25 cellular contexts compared by ENCODE assay signal in the genomic region with DNA sequence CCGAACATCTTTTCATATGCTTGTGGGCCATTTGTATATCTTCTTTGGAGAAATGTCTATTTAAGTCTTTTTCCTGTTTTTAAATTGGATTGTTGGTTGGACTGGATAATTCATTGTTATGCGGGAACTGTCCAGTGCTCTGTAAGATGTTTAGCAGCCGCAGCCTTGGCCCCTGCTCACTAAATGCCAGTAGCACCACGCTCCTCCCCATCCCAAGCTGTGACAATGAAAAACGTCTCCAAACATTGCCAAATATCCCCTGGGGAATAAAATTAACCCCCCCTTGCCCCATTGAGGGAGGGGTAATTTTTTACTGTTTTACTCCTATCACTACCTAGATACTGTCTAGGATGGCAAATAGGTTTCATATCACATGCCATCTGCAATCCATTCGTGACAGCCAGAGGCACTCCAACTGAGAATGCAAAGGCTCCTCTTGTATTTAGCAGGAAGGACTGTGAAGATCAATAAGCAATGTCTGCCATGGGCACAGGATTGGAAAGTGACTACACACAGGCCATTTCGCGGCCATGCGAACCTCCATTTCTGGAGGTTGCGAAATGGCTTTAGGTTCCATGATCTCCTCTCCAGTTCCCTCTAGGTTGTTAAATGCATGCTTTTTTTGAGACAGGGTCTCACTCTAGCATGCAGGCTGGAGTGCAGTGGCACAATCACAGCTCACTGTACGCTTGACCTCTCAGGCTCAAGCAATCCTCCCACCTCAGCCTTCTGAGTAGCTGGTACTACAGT. TPM values are rescaled to one million over a fixed set of nuclear protein-coding genes. Genes with fewer than 3 reads are reported as not detected.
DNase-seq lines count a peak whose midpoint lies in the region; ATAC-seq, FAIRE-seq and TF ChIP-seq lines count a peak whose summit lies in the region.
"Had no signal": no experiment of that assay in that cellular context is flagged by ENCODE, and none has a peak within 500 bp of the region (broad histone marks: within the 10 kb centered on the region; RNA-seq: fewer than 3 reads in every experiment).

No MANE protein-coding gene starts in this region.

- no peak overlapping the region for H3K27ac ChIP-seq in HepG2 (ENCODE audit: extremely low read length, insufficient read depth, low read length)
- no peak overlapping the region for H3K27ac ChIP-seq in right lobe of liver
- H3K27ac ChIP-seq in K562 (ENCODE audit: extremely low read depth, low read depth, low read length): no peak overlapping the region
- H3K27ac ChIP-seq: HL-60 had no signal

- no peaks in the 10 kb centered on the region for H3K9me1 ChIP-seq in K562 (ENCODE audit: control insufficient read depth, insufficient read depth, low read length)

- CTCF ChIA-PET in HepG2 (lab: Yijun Ruan, JAX; ENCODE audit: low intra/inter-chr PET ratio, low total read pairs) (no interaction called here), K562 (lab: Yijun Ruan, JAX; ENCODE audit: low intra/inter-chr PET ratio) (no interaction called here)

- H4K20me1 ChIP-seq in HepG2 (ENCODE audit: insufficient read depth, low read length): no peaks in the 10 kb centered on the region
- no peaks in the 10 kb centered on the region for H4K20me1 ChIP-seq in K562 (replicated peaks; ENCODE audit: control insufficient read depth, insufficient read depth, low read length)

- TF ChIP-seq RAD21 in HepG2 (CRISPR knock-in tag; IDR thresholded peaks at IDR 0.05) (no peak), K562 (CRISPR knock-in tag; conservative IDR thresholded peaks at IDR 0.05 in 1 of 2, IDR thresholded peaks at IDR 0.05 in 1 of 2) (no peak)

- POLR2A ChIA-PET in HepG2 (lab: Yijun Ruan, JAX) (no interaction called here), K562 (lab: Yijun Ruan, JAX) (no interaction called here)

- FAIRE-seq in HepG2 (lab: Jason Lieb, UNC) (no peak), K562 (lab: Jason Lieb, UNC) (no peak)
- FAIRE-seq: A204.1, G401.6, GM12891, GM19239 had no signal

- H3K4me2 ChIP-seq in HepG2 (ENCODE audit: low read depth, low read length) (no peak overlapping the region), K562 (ENCODE audit: insufficient read depth, low read length) (no peak overlapping the region)

- no peak overlapping the region for H3K4me3 ChIP-seq in HepG2 (replicated peaks in 1 of 3; ENCODE audit: insufficient read depth in 1 of 3, low read depth in 2 of 3, low read length in 3 of 3)
- no peak overlapping the region for H3K4me3 ChIP-seq in right lobe of liver
- no peak overlapping the region for H3K4me3 ChIP-seq in K562
- H3K4me3 ChIP-seq: HAP-1 had no signal

- H3K79me2 ChIP-seq in HepG2 (ENCODE audit: insufficient read depth, low read length): no peaks in the 10 kb centered on the region
- no peaks in the 10 kb centered on the region for H3K79me2 ChIP-seq in K562 (ENCODE audit: control insufficient read depth, insufficient read depth, low read length)

- BruUV-seq in HepG2 (replicated peaks; lab: Mats Ljungman, UMichigan) (no TSS peak), K562 (replicated peaks; lab: Mats Ljungman, UMichigan) (no TSS peak)

- TF ChIP-seq POLR2A in HepG2 (IDR thresholded peaks at IDR 0.05; ENCODE audit: insufficient read depth in 1 of 2, low read depth in 2 of 2, low read length in 2 of 2): no peak
- no peak for TF ChIP-seq POLR2A in right lobe of liver (IDR thresholded peaks at IDR 0.05)
- TF ChIP-seq POLR2A in K562 (conservative IDR thresholded peaks at IDR 0.05): no peak

- H2AFZ ChIP-seq in HepG2 (ENCODE audit: low read length) (no peak overlapping the region), K562 (ENCODE audit: low read depth, low read length) (no peak overlapping the region)

- H3K9me3 ChIP-seq in HepG2 (ENCODE audit: low read length) (no peaks in the 10 kb centered on the region), right lobe of liver (no peaks in the 10 kb centered on the region), K562 (replicated peaks; ENCODE audit: control insufficient read depth, insufficient read depth, low read depth, low read length) (no peaks in the 10 kb centered on the region)
- H3K9me3 ChIP-seq: BE2C had no signal

- TF ChIP-seq CTCF in HepG2 (CRISPR knock-in tag; IDR thresholded peaks at IDR 0.05) (no peak), right lobe of liver (IDR thresholded peaks at IDR 0.05) (no peak), K562 (IDR thresholded peaks at IDR 0.05 in 2 of 3, conservative IDR thresholded peaks at IDR 0.05 in 1 of 3; ENCODE audit: insufficient read depth in 2 of 3, low read depth in 1 of 3, low read length in 3 of 3) (no peak)

- WGBS in HepG2 (ENCODE audit: low lambda C conversion rate): 62% methylated on average over 11 of the region's 11 CpGs
- 79% methylated on average over 10 of the region's 11 CpGs for WGBS in right lobe of liver (ENCODE audit: insufficient coverage, low coverage, low lambda C conversion rate, missing lambda C conversion rate)
- 25% methylated on average over 11 of the region's 11 CpGs for WGBS in K562 (ENCODE audit: insufficient coverage, low coverage, missing lambda C conversion rate)

- H3K36me3 ChIP-seq in HepG2 (replicated peaks in 1 of 2; ENCODE audit: control insufficient read depth in 1 of 2, insufficient read depth in 2 of 2, low read length in 2 of 2) (no peaks in the 10 kb centered on the region), right lobe of liver (no peaks in the 10 kb centered on the region), K562 (ENCODE audit: control insufficient read depth, insufficient read depth, low read length) (no peaks in the 10 kb centered on the region)
- H3K36me3 ChIP-seq: BE2C, HAP-1 had no signal

- intact Hi-C loops in HepG2 (cut with micrococcal nuclease; ENCODE audit: unreplicated experiment): no loop called here
- intact Hi-C loops in right lobe of liver (cut with DNase I): no loop called here
- intact Hi-C loops in K562 (cut with micrococcal nuclease): no loop called here

- H3K4me1 ChIP-seq in HepG2 (ENCODE audit: insufficient read depth, low read length) (no peaks in the 10 kb centered on the region), right lobe of liver (no peaks in the 10 kb centered on the region), K562 (replicated peaks in 1 of 2; ENCODE audit: control insufficient read depth in 2 of 2, insufficient read depth in 2 of 2, low read length in 2 of 2) (peaks cover 0 to 8% of the 10 kb centered on the region in 2 experiments; a peak in 1 of 5 replicates)
- H3K4me1 ChIP-seq: BE2C, HAP-1 had no signal

- TF ChIP-seq EP300 in HepG2 (IDR thresholded peaks at IDR 0.05; ENCODE audit: low read depth in 2 of 2, low read length in 2 of 2): no peak
- no peak for TF ChIP-seq EP300 in HepG2 (CRISPR knock-in tag; IDR thresholded peaks at IDR 0.05; ENCODE audit: borderline replicate concordance)
- no peak for TF ChIP-seq EP300 in K562 (IDR thresholded peaks at IDR 0.05; ENCODE audit: low read length)

- in situ Hi-C loops in HepG2 (cut with HindIII; ENCODE audit: extremely low pct_ligation_motif_present, low pct_unique_long_range_greater_than_20kb) (no loop called here), K562 (cut with MboI) (no loop called here)

- H3K9ac ChIP-seq in HepG2 (ENCODE audit: insufficient read depth, low read depth, low read length): no peak overlapping the region
- no peak overlapping the region for H3K9ac ChIP-seq in K562 (ENCODE audit: insufficient read depth in 1 of 2, low read depth in 2 of 2, low read length in 2 of 2)

- ATAC-seq in HepG2 (no peak), right lobe of liver (no peak), K562 (no peak), HG03135 (IDR thresholded peaks at IDR 0.05; ENCODE audit: unreplicated experiment) (no peak)

- DNase-seq in HepG2 (ENCODE audit: low spot score) (no peak), right lobe of liver (no peak), K562 (ENCODE audit: extremely low read depth in 1 of 4, low spot score in 3 of 4) (no peak), left kidney (ENCODE audit: low read depth, low spot score) (peak; percentile 29)
- DNase-seq in activated naive CD4-positive, alpha-beta T cell treated with Interleukin-2 at 50 U/mL for 16 hours: no peak
- DNase-seq: ACHN; BE2C; C1 segment of cervical spinal cord; CD4-positive, CD25-positive, alpha-beta regulatory T cell; CD8-positive, alpha-beta memory T cell; COR-L47; DMS 273 treated with DMSO at 0.1 percent for 48 hours; DMS53; DND-41; EL had no signal

- peaks cover 5 to 46% of the 10 kb centered on the region in 2 experiments; a peak in 4 of 5 replicates for H3K27me3 ChIP-seq in HepG2 (ENCODE audit: control insufficient read depth in 1 of 2, insufficient read depth in 2 of 2, low read length in 2 of 2)
- no peaks in the 10 kb centered on the region for H3K27me3 ChIP-seq in right lobe of liver
- H3K27me3 ChIP-seq in K562 (ENCODE audit: control insufficient read depth in 2 of 2, insufficient read depth in 2 of 2, low read length in 2 of 2): peaks cover 6 to 49% of the 10 kb centered on the region in 2 experiments; a peak in 3 of 5 replicates
- H3K27me3 ChIP-seq: BE2C had no signal

RNA-seq across cellular contexts. Expression of a gene that starts 9.3 kb away (rescaled TPM):
- not detected in 2 replicates for total RNA-seq in HepG2 (2016; rRNA removed; fragmentation: Illumina TruSeq; extraction: Trizol)
- not detected in 2 replicates for total RNA-seq in HepG2 (2016; cell fraction: cytosol; rRNA removed; fragmentation: Illumina TruSeq; extraction: Trizol; ENCODE audit: low read depth)
- not detected in 2 replicates for total RNA-seq in HepG2 (2016; cell fraction: insoluble cytoplasmic fraction; rRNA removed; fragmentation: Illumina TruSeq; extraction: Trizol)
- not detected in 2 replicates for total RNA-seq in HepG2 (2016; cell fraction: membrane; rRNA removed; fragmentation: Illumina TruSeq; extraction: Trizol)
- not detected in 2 replicates for total RNA-seq in HepG2 (2016; cell fraction: nucleus; rRNA removed; fragmentation: Illumina TruSeq; extraction: Trizol)
- polyA plus RNA-seq in HepG2 (2011; rRNA removed): not detected in 2 replicates
- not detected in 2 replicates for polyA plus RNA-seq in HepG2 (2011; cell fraction: cytosol; rRNA removed)
- not detected in 2 replicates for polyA plus RNA-seq in HepG2 (2011; cell fraction: nucleus; rRNA removed)
- not detected in 2 replicates for polyA plus RNA-seq in HepG2 (2012)
- polyA plus RNA-seq in HepG2 (2016; cell fraction: cytosol; fragmentation: Illumina TruSeq; extraction: Trizol; ENCODE audit: low read depth): not detected in 2 replicates
- not detected in 2 replicates for polyA plus RNA-seq in HepG2 (2016; cell fraction: insoluble cytoplasmic fraction; fragmentation: Illumina TruSeq; extraction: Trizol; ENCODE audit: low read depth)
- polyA plus RNA-seq in HepG2 (2016; cell fraction: membrane; fragmentation: Illumina TruSeq; extraction: Trizol; ENCODE audit: low read depth): not detected in 2 replicates
- not detected in 2 replicates for polyA plus RNA-seq in HepG2 (2016; cell fraction: nucleus; fragmentation: Illumina TruSeq; extraction: Trizol; ENCODE audit: insufficient read depth, low read depth)
- polyA minus RNA-seq in HepG2 (2011; rRNA and poly(A)+ RNA removed; ENCODE audit: low replicate concordance): 0.44 TPM in 1 of 2 replicates, not detected in the other
- not detected in 2 replicates for polyA minus RNA-seq in HepG2 (2011; cell fraction: cytosol; rRNA and poly(A)+ RNA removed)
- polyA minus RNA-seq in HepG2 (2011; cell fraction: nucleus; rRNA and poly(A)+ RNA removed): not detected in 2 replicates
- total RNA-seq in right lobe of liver: 1 to 10 TPM in 1 of 6 experiments, under 1 TPM in 5; 0.11 to 1.6 (median 0.54) TPM
- not detected in 2 replicates for total RNA-seq in K562 (2011; cell fraction: chromatin; rRNA removed; ENCODE audit: low replicate concordance)
- total RNA-seq in K562 (2011; cell fraction: nucleolus; rRNA removed): not detected in 2 replicates
- not detected in 2 replicates for total RNA-seq in K562 (2011; cell fraction: nucleoplasm; rRNA removed)
- not detected in 2 replicates for total RNA-seq in K562 (2014; rRNA removed)
- not detected in 2 replicates for total RNA-seq in K562 (2014; rRNA removed; fragmentation: Illumina TruSeq; extraction: Trizol)
- not detected in 2 replicates for total RNA-seq in K562 (2015; rRNA removed; fragmentation: Illumina TruSeq; extraction: Trizol)
- not detected in 2 replicates for total RNA-seq in K562 (2021)
- 0.11 TPM in 1 of 2 replicates, not detected in the other for polyA plus RNA-seq in K562 (2011; rRNA removed)
- not detected in 2 replicates for polyA plus RNA-seq in K562 (2011; cell fraction: cytosol; rRNA removed)
- polyA plus RNA-seq in K562 (2011; cell fraction: nucleus; rRNA removed): 0.21 and 0.29 TPM in 2 replicates
- 0.01 and 0.03 TPM in 2 replicates for polyA plus RNA-seq in K562 (2012)
- polyA plus RNA-seq in K562 (2014; fragmentation: Illumina TruSeq; extraction: Trizol): not detected in 2 replicates
- not detected for polyA plus RNA-seq in K562 (2014; fragmentation: Nextera tagmentation; extraction: Ambion mirVana)
- polyA plus RNA-seq in K562 (2014; rRNA removed): not detected in 2 replicates
- not detected in 2 replicates for polyA minus RNA-seq in K562 (2011; rRNA and poly(A)+ RNA removed)
- polyA minus RNA-seq in K562 (2011; cell fraction: cytosol; rRNA and poly(A)+ RNA removed): not detected in 2 replicates
- polyA minus RNA-seq in K562 (2011; cell fraction: nucleus; rRNA and poly(A)+ RNA removed): not detected in 2 replicates
- polyA plus RNA-seq: IgD-negative memory B cell had no signal

RNA-seq across cellular contexts. Expression of a gene that starts 23.9 kb away (rescaled TPM):
- not detected in 2 replicates for total RNA-seq in HepG2 (2016; rRNA removed; fragmentation: Illumina TruSeq; extraction: Trizol)
- not detected in 2 replicates for total RNA-seq in HepG2 (2016; cell fraction: cytosol; rRNA removed; fragmentation: Illumina TruSeq; extraction: Trizol; ENCODE audit: low read depth)
- total RNA-seq in HepG2 (2016; cell fraction: insoluble cytoplasmic fraction; rRNA removed; fragmentation: Illumina TruSeq; extraction: Trizol): not detected in 2 replicates
- not detected in 2 replicates for total RNA-seq in HepG2 (2016; cell fraction: membrane; rRNA removed; fragmentation: Illumina TruSeq; extraction: Trizol)
- not detected in 2 replicates for total RNA-seq in HepG2 (2016; cell fraction: nucleus; rRNA removed; fragmentation: Illumina TruSeq; extraction: Trizol)
- not detected in 2 replicates for polyA plus RNA-seq in HepG2 (2011; rRNA removed)
- polyA plus RNA-seq in HepG2 (2011; cell fraction: cytosol; rRNA removed): not detected in 2 replicates
- polyA plus RNA-seq in HepG2 (2011; cell fraction: nucleus; rRNA removed): not detected in 2 replicates
- not detected in 2 replicates for polyA plus RNA-seq in HepG2 (2012)
- polyA plus RNA-seq in HepG2 (2016; cell fraction: cytosol; fragmentation: Illumina TruSeq; extraction: Trizol; ENCODE audit: low read depth): not detected in 2 replicates
- not detected in 2 replicates for polyA plus RNA-seq in HepG2 (2016; cell fraction: insoluble cytoplasmic fraction; fragmentation: Illumina TruSeq; extraction: Trizol; ENCODE audit: low read depth)
- not detected in 2 replicates for polyA plus RNA-seq in HepG2 (2016; cell fraction: membrane; fragmentation: Illumina TruSeq; extraction: Trizol; ENCODE audit: low read depth)
- not detected in 2 replicates for polyA plus RNA-seq in HepG2 (2016; cell fraction: nucleus; fragmentation: Illumina TruSeq; extraction: Trizol; ENCODE audit: insufficient read depth, low read depth)
- polyA minus RNA-seq in HepG2 (2011; rRNA and poly(A)+ RNA removed; ENCODE audit: low replicate concordance): 0.09 TPM in 1 of 2 replicates, not detected in the other
- polyA minus RNA-seq in HepG2 (2011; cell fraction: cytosol; rRNA and poly(A)+ RNA removed): not detected in 2 replicates
- polyA minus RNA-seq in HepG2 (2011; cell fraction: nucleus; rRNA and poly(A)+ RNA removed): not detected in 2 replicates
- total RNA-seq in right lobe of liver: not detected
- 0.16 TPM in 1 of 2 replicates, not detected in the other for total RNA-seq in K562 (2011; cell fraction: chromatin; rRNA removed; ENCODE audit: low replicate concordance)
- total RNA-seq in K562 (2011; cell fraction: nucleolus; rRNA removed): not detected in 2 replicates
- not detected in 2 replicates for total RNA-seq in K562 (2011; cell fraction: nucleoplasm; rRNA removed)
- total RNA-seq in K562 (2014; rRNA removed): not detected in 2 replicates
- total RNA-seq in K562 (2014; rRNA removed; fragmentation: Illumina TruSeq; extraction: Trizol): not detected in 2 replicates
- total RNA-seq in K562 (2015; rRNA removed; fragmentation: Illumina TruSeq; extraction: Trizol): not detected in 2 replicates
- total RNA-seq in K562 (2021): not detected in 2 replicates
- polyA plus RNA-seq in K562 (2011; rRNA removed): not detected in 2 replicates
- polyA plus RNA-seq in K562 (2011; cell fraction: cytosol; rRNA removed): not detected in 2 replicates
- polyA plus RNA-seq in K562 (2011; cell fraction: nucleus; rRNA removed): not detected in 2 replicates
- polyA plus RNA-seq in K562 (2012): not detected in 2 replicates
- not detected in 2 replicates for polyA plus RNA-seq in K562 (2014; fragmentation: Illumina TruSeq; extraction: Trizol)
- not detected for polyA plus RNA-seq in K562 (2014; fragmentation: Nextera tagmentation; extraction: Ambion mirVana)
- not detected in 2 replicates for polyA plus RNA-seq in K562 (2014; rRNA removed)
- not detected in 2 replicates for polyA minus RNA-seq in K562 (2011; rRNA and poly(A)+ RNA removed)
- not detected in 2 replicates for polyA minus RNA-seq in K562 (2011; cell fraction: cytosol; rRNA and poly(A)+ RNA removed)
- polyA minus RNA-seq in K562 (2011; cell fraction: nucleus; rRNA and poly(A)+ RNA removed): not detected in 2 replicates
- total RNA-seq: CD4-positive, CD25-positive, alpha-beta regulatory T cell; CD8-positive, alpha-beta memory T cell; H4; HT1080 had no signal
- polyA plus RNA-seq: CD4-positive, CD25-positive, alpha-beta regulatory T cell; CD8-positive, alpha-beta memory T cell; IgD-negative memory B cell had no signal

RNA-seq across cellular contexts. Expression of a gene that starts 55.4 kb away (rescaled TPM):
- total RNA-seq in HepG2 (2016; rRNA removed; fragmentation: Illumina TruSeq; extraction: Trizol) (0.60 and 0.75 TPM in 2 replicates), right lobe of liver (1 to 10 TPM in 1 of 6 experiments, under 1 TPM in 4, not detected in 1; 0.18 to 1.3 (median 0.27) TPM), K562 (2014; rRNA removed) (2.2 and 3.7 TPM in 2 replicates), K562 (2014; rRNA removed; fragmentation: Illumina TruSeq; extraction: Trizol) (2.6 and 3.6 TPM in 2 replicates), K562 (2015; rRNA removed; fragmentation: Illumina TruSeq; extraction: Trizol) (1.7 and 2.0 TPM in 2 replicates), K562 (2021) (6.7 and 7.4 TPM in 2 replicates)
- 0.26 and 0.71 TPM in 2 replicates for total RNA-seq in HepG2 (2016; cell fraction: cytosol; rRNA removed; fragmentation: Illumina TruSeq; extraction: Trizol; ENCODE audit: low read depth)
- 0.19 and 0.84 TPM in 2 replicates for total RNA-seq in HepG2 (2016; cell fraction: insoluble cytoplasmic fraction; rRNA removed; fragmentation: Illumina TruSeq; extraction: Trizol)
- 0.34 and 0.48 TPM in 2 replicates for total RNA-seq in HepG2 (2016; cell fraction: membrane; rRNA removed; fragmentation: Illumina TruSeq; extraction: Trizol)
- 1.8 TPM in 2 replicates for total RNA-seq in HepG2 (2016; cell fraction: nucleus; rRNA removed; fragmentation: Illumina TruSeq; extraction: Trizol)
- polyA plus RNA-seq in HepG2 (2011; rRNA removed) (1.5 and 2.9 TPM in 2 replicates), K562 (2011; rRNA removed) (3.0 and 3.2 TPM in 2 replicates), K562 (2014; fragmentation: Illumina TruSeq; extraction: Trizol) (3.0 and 3.6 TPM in 2 replicates), K562 (2014; fragmentation: Nextera tagmentation; extraction: Ambion mirVana) (under 1 TPM; 0.08 to 0.18 TPM), K562 (2014; rRNA removed) (3.7 and 4.6 TPM in 2 replicates)
- polyA plus RNA-seq in HepG2 (2011; cell fraction: cytosol; rRNA removed): 0.50 and 0.51 TPM in 2 replicates
- 8.4 and 12.2 TPM in 2 replicates for polyA plus RNA-seq in HepG2 (2011; cell fraction: nucleus; rRNA removed)
- polyA plus RNA-seq in HepG2 (2012): 1.3 and 1.5 TPM in 2 replicates
- polyA plus RNA-seq in HepG2 (2016; cell fraction: cytosol; fragmentation: Illumina TruSeq; extraction: Trizol; ENCODE audit: low read depth): 0.28 and 0.34 TPM in 2 replicates
- 0.47 and 0.96 TPM in 2 replicates for polyA plus RNA-seq in HepG2 (2016; cell fraction: insoluble cytoplasmic fraction; fragmentation: Illumina TruSeq; extraction: Trizol; ENCODE audit: low read depth)
- polyA plus RNA-seq in HepG2 (2016; cell fraction: membrane; fragmentation: Illumina TruSeq; extraction: Trizol; ENCODE audit: low read depth): 0.38 and 0.40 TPM in 2 replicates
- polyA plus RNA-seq in HepG2 (2016; cell fraction: nucleus; fragmentation: Illumina TruSeq; extraction: Trizol; ENCODE audit: insufficient read depth, low read depth): 4.7 and 7.2 TPM in 2 replicates
- 4.4 and 8.5 TPM in 2 replicates for polyA minus RNA-seq in HepG2 (2011; rRNA and poly(A)+ RNA removed; ENCODE audit: low replicate concordance)
- 0.40 and 1.3 TPM in 2 replicates for polyA minus RNA-seq in HepG2 (2011; cell fraction: cytosol; rRNA and poly(A)+ RNA removed)
- polyA minus RNA-seq in HepG2 (2011; cell fraction: nucleus; rRNA and poly(A)+ RNA removed): 3.0 and 5.8 TPM in 2 replicates
- 38.1 and 87.3 TPM in 2 replicates for total RNA-seq in K562 (2011; cell fraction: chromatin; rRNA removed; ENCODE audit: low replicate concordance)
- 39.5 and 41.0 TPM in 2 replicates for total RNA-seq in K562 (2011; cell fraction: nucleolus; rRNA removed)
- total RNA-seq in K562 (2011; cell fraction: nucleoplasm; rRNA removed): 40.0 and 54.4 TPM in 2 replicates
- polyA plus RNA-seq in K562 (2011; cell fraction: cytosol; rRNA removed): 1.5 and 3.4 TPM in 2 replicates
- polyA plus RNA-seq in K562 (2011; cell fraction: nucleus; rRNA removed): 10.8 and 29.9 TPM in 2 replicates
- 2.1 and 2.9 TPM in 2 replicates for polyA plus RNA-seq in K562 (2012)
- 8.4 and 16.2 TPM in 2 replicates for polyA minus RNA-seq in K562 (2011; rRNA and poly(A)+ RNA removed)
- 2.5 and 5.3 TPM in 2 replicates for polyA minus RNA-seq in K562 (2011; cell fraction: cytosol; rRNA and poly(A)+ RNA removed)
- polyA minus RNA-seq in K562 (2011; cell fraction: nucleus; rRNA and poly(A)+ RNA removed): 8.2 and 16.4 TPM in 2 replicates

RNA-seq across cellular contexts. Expression of a gene that starts 58.0 kb away (rescaled TPM):
- 2,768 and 3,257 TPM in 2 replicates for total RNA-seq in HepG2 (2016; rRNA removed; fragmentation: Illumina TruSeq; extraction: Trizol)
- total RNA-seq in HepG2 (2016; cell fraction: cytosol; rRNA removed; fragmentation: Illumina TruSeq; extraction: Trizol; ENCODE audit: low read depth): 3,353 and 3,708 TPM in 2 replicates
- total RNA-seq in HepG2 (2016; cell fraction: insoluble cytoplasmic fraction; rRNA removed; fragmentation: Illumina TruSeq; extraction: Trizol): 2,694 and 3,334 TPM in 2 replicates
- 5,175 and 5,294 TPM in 2 replicates for total RNA-seq in HepG2 (2016; cell fraction: membrane; rRNA removed; fragmentation: Illumina TruSeq; extraction: Trizol)
- total RNA-seq in HepG2 (2016; cell fraction: nucleus; rRNA removed; fragmentation: Illumina TruSeq; extraction: Trizol): 990 and 1,076 TPM in 2 replicates
- polyA plus RNA-seq in HepG2 (2011; rRNA removed): 2,522 and 2,554 TPM in 2 replicates
- polyA plus RNA-seq in HepG2 (2011; cell fraction: cytosol; rRNA removed): 3,383 and 3,728 TPM in 2 replicates
- 768 and 1,029 TPM in 2 replicates for polyA plus RNA-seq in HepG2 (2011; cell fraction: nucleus; rRNA removed)
- 2,340 and 2,506 TPM in 2 replicates for polyA plus RNA-seq in HepG2 (2012)
- 5,160 and 5,701 TPM in 2 replicates for polyA plus RNA-seq in HepG2 (2016; cell fraction: cytosol; fragmentation: Illumina TruSeq; extraction: Trizol; ENCODE audit: low read depth)
- polyA plus RNA-seq in HepG2 (2016; cell fraction: insoluble cytoplasmic fraction; fragmentation: Illumina TruSeq; extraction: Trizol; ENCODE audit: low read depth): 4,287 and 4,430 TPM in 2 replicates
- 6,675 and 6,831 TPM in 2 replicates for polyA plus RNA-seq in HepG2 (2016; cell fraction: membrane; fragmentation: Illumina TruSeq; extraction: Trizol; ENCODE audit: low read depth)
- polyA plus RNA-seq in HepG2 (2016; cell fraction: nucleus; fragmentation: Illumina TruSeq; extraction: Trizol; ENCODE audit: insufficient read depth, low read depth): 2,116 and 2,174 TPM in 2 replicates
- polyA minus RNA-seq in HepG2 (2011; rRNA and poly(A)+ RNA removed; ENCODE audit: low replicate concordance): 413 and 602 TPM in 2 replicates
- 764 and 846 TPM in 2 replicates for polyA minus RNA-seq in HepG2 (2011; cell fraction: cytosol; rRNA and poly(A)+ RNA removed)
- polyA minus RNA-seq in HepG2 (2011; cell fraction: nucleus; rRNA and poly(A)+ RNA removed): 184 and 212 TPM in 2 replicates
- total RNA-seq in right lobe of liver: 1,000 to 10,000 TPM in 2 of 6 experiments, 100 to 1,000 TPM in 4; 537 to 1,327 (median 627) TPM
- total RNA-seq in K562 (2011; cell fraction: chromatin; rRNA removed; ENCODE audit: low replicate concordance): 162 and 216 TPM in 2 replicates
- total RNA-seq in K562 (2011; cell fraction: nucleolus; rRNA removed): 446 and 472 TPM in 2 replicates
- total RNA-seq in K562 (2011; cell fraction: nucleoplasm; rRNA removed): 512 and 741 TPM in 2 replicates
- total RNA-seq in K562 (2014; rRNA removed): 3,823 and 4,254 TPM in 2 replicates
- total RNA-seq in K562 (2014; rRNA removed; fragmentation: Illumina TruSeq; extraction: Trizol): 2,411 and 3,109 TPM in 2 replicates
- total RNA-seq in K562 (2015; rRNA removed; fragmentation: Illumina TruSeq; extraction: Trizol): 3,681 and 3,727 TPM in 2 replicates
- total RNA-seq in K562 (2021): 2,367 and 2,508 TPM in 2 replicates
- 1,550 and 2,263 TPM in 2 replicates for polyA plus RNA-seq in K562 (2011; rRNA removed)
- 1,909 and 2,489 TPM in 2 replicates for polyA plus RNA-seq in K562 (2011; cell fraction: cytosol; rRNA removed)
- polyA plus RNA-seq in K562 (2011; cell fraction: nucleus; rRNA removed): 662 and 945 TPM in 2 replicates
- 2,279 and 3,326 TPM in 2 replicates for polyA plus RNA-seq in K562 (2012)
- polyA plus RNA-seq in K562 (2014; fragmentation: Illumina TruSeq; extraction: Trizol): 4,063 and 4,614 TPM in 2 replicates
- 1,000 to 10,000 TPM; 3,604 to 4,229 TPM for polyA plus RNA-seq in K562 (2014; fragmentation: Nextera tagmentation; extraction: Ambion mirVana)
- 3,808 and 3,851 TPM in 2 replicates for polyA plus RNA-seq in K562 (2014; rRNA removed)
- 920 and 1,322 TPM in 2 replicates for polyA minus RNA-seq in K562 (2011; rRNA and poly(A)+ RNA removed)
- polyA minus RNA-seq in K562 (2011; cell fraction: cytosol; rRNA and poly(A)+ RNA removed): 617 and 787 TPM in 2 replicates
- polyA minus RNA-seq in K562 (2011; cell fraction: nucleus; rRNA and poly(A)+ RNA removed): 123 and 152 TPM in 2 replicates
